8 cellular contexts compared by ENCODE assay signal in genomic region chr7:91636129-91636724, GRCh38.
DNase-seq lines count a peak whose midpoint lies in the region; ATAC-seq, FAIRE-seq and TF ChIP-seq lines count a peak whose summit lies in the region.

No MANE protein-coding gene starts in this region.

- H3K23me2 ChIP-seq in H1 (ENCODE audit: low read depth, low read length) = no peaks in the 10 kb centered on the region

- no peak overlapping the region for H2BK20ac ChIP-seq in H1 (ENCODE audit: low read length)

- no peak overlapping the region for H2BK120ac ChIP-seq in H1 (replicated peaks; ENCODE audit: low read depth, low read length)

- H3K27me3 ChIP-seq in H1 (replicated peaks in 1 of 4; ENCODE audit: control insufficient read depth in 3 of 4, extremely low read depth in 1 of 4, insufficient read depth in 3 of 4, low read length in 3 of 4) (no peaks in the 10 kb centered on the region; a peak in 1 of 7 replicates), osteoblast (ENCODE audit: insufficient read depth, low read length) (no peaks in the 10 kb centered on the region)

- no peak overlapping the region for H2AFZ ChIP-seq in H1 (ENCODE audit: low read length)
- no peak overlapping the region for H2AFZ ChIP-seq in osteoblast (ENCODE audit: low read length)

- no peak overlapping the region for H3K9ac ChIP-seq in H1 (replicated peaks in 1 of 4; ENCODE audit: extremely low read depth in 1 of 4, low read depth in 3 of 4, low read length in 3 of 4)

- H3K9me3 ChIP-seq in H1 (ENCODE audit: insufficient read depth in 2 of 2, low read depth in 1 of 2, low read length in 1 of 2) (no peaks in the 10 kb centered on the region), osteoblast (ENCODE audit: low read depth, low read length) (no peaks in the 10 kb centered on the region)

- no peaks in the 10 kb centered on the region for H3K27me3 Mint-ChIP-seq in Calu3 (ENCODE audit: unreplicated experiment)

- H3K4me2 ChIP-seq in H1 (ENCODE audit: insufficient read depth in 1 of 2, low read depth in 2 of 2, low read length in 2 of 2) (no peak overlapping the region), osteoblast (ENCODE audit: insufficient read depth, low read length) (no peak overlapping the region)

- no peak for TF ChIP-seq POLR2A in H1 (IDR thresholded peaks at IDR 0.05; ENCODE audit: control extremely low read depth in 1 of 2, low read depth in 2 of 2, low read length in 2 of 2)

- H3K27ac Mint-ChIP-seq in Calu3 (ENCODE audit: unreplicated experiment) = no peak overlapping the region

- H4K91ac ChIP-seq in H1 (replicated peaks; ENCODE audit: insufficient read length, low read length) = no peak overlapping the region

- peak; percentile 64 for ATAC-seq in GM21526 (IDR thresholded peaks at IDR 0.05; ENCODE audit: low FRiP score, unreplicated experiment)
- ATAC-seq in GM21529 (IDR thresholded peaks at IDR 0.05; ENCODE audit: unreplicated experiment) = no peak

- H3K27ac ChIP-seq in H1 (ENCODE audit: low read depth, low read length) = no peak overlapping the region
- H3K27ac ChIP-seq in osteoblast (ENCODE audit: low read depth, low read length) = no peak overlapping the region

- no peak for TF ChIP-seq EP300 in H1 (IDR thresholded peaks at IDR 0.05; ENCODE audit: borderline replicate concordance in 1 of 2, low read depth in 2 of 2, low read length in 2 of 2)

- H2BK12ac ChIP-seq in H1 (ENCODE audit: low read depth, low read length) = no peak overlapping the region

- no peaks in the 10 kb centered on the region for H3K4me1 ChIP-seq in H1 (replicated peaks in 1 of 4; ENCODE audit: control insufficient read depth in 3 of 4, insufficient read depth in 4 of 4, low read length in 3 of 4)
- H3K4me1 ChIP-seq in osteoblast (ENCODE audit: insufficient read depth, low read length) = no peaks in the 10 kb centered on the region

- no peak overlapping the region for H3K18ac ChIP-seq in H1 (ENCODE audit: extremely low read depth, low read length)

- peak; percentile 60 for FAIRE-seq in H1 (lab: Jason Lieb, UNC)

- no peak overlapping the region for H2AK5ac ChIP-seq in H1 (ENCODE audit: low read depth, low read length)

- no peak overlapping the region for H4K8ac ChIP-seq in H1 (ENCODE audit: extremely low read depth, insufficient read depth, low read length)

- no peak overlapping the region for H2BK15ac ChIP-seq in H1 (ENCODE audit: low read length)

- CTCF ChIA-PET in Calu3 (lab: Charles Lee) = no interaction called here
- CTCF ChIA-PET in H1 (lab: Charles Lee; ENCODE audit: partially characterized antibody) = interaction anchor here (0.7 to 1.2 kb wide), 4 partner anchors 10 to 334 kb away, joined by 3 to 4 read pairs (median 3); no protein-coding TSS in a partner anchor

- H3K79me2 ChIP-seq in H1 (ENCODE audit: control insufficient read depth in 1 of 2, insufficient read depth in 2 of 2, low read length in 2 of 2) (no peaks in the 10 kb centered on the region), osteoblast (ENCODE audit: insufficient read depth, low read length) (no peaks in the 10 kb centered on the region)

- H3K14ac ChIP-seq in H1 (ENCODE audit: insufficient read length) = no peak overlapping the region

- TF ChIP-seq CTCF in Calu3 (IDR thresholded peaks at IDR 0.05; ENCODE audit: unreplicated experiment) (peak; percentile 31), H1 (IDR thresholded peaks at IDR 0.05; ENCODE audit: control extremely low read depth in 1 of 3, insufficient read depth in 1 of 3, low read depth in 1 of 3, low read length in 3 of 3) (peak in 2 of 3 experiments; percentile 74 to 77; a peak in 3 of 4 replicates), osteoblast (IDR thresholded peaks at IDR 0.05; ENCODE audit: extremely low read depth, low read depth, low read length) (peak; percentile 61)

- no peak overlapping the region for H2BK5ac ChIP-seq in H1 (ENCODE audit: low read depth, low read length)

- H3K23ac ChIP-seq in H1 (ENCODE audit: insufficient read length) = no peak overlapping the region

- no peak overlapping the region for H3K56ac ChIP-seq in H1 (replicated peaks; ENCODE audit: insufficient read length, low read depth, low read length)

- peaks cover 0 to 3% of the 10 kb centered on the region in 2 experiments for H4K20me1 ChIP-seq in H1 (replicated peaks in 1 of 2; ENCODE audit: control insufficient read depth in 1 of 2, insufficient read depth in 2 of 2, low read length in 2 of 2)
- no peaks in the 10 kb centered on the region for H4K20me1 ChIP-seq in osteoblast (ENCODE audit: insufficient read depth, low read length)

- no peak overlapping the region for H3K4me3 Mint-ChIP-seq in Calu3 (ENCODE audit: low read depth, unreplicated experiment)

- peak; percentile 93 to 96 for TF ChIP-seq RAD21 in H1 (IDR thresholded peaks at IDR 0.05 in 1 of 2, conservative IDR thresholded peaks at IDR 0.05 in 1 of 2; ENCODE audit: low read depth in 2 of 2, low read length in 2 of 2)

- no peaks in the 10 kb centered on the region for H3K79me1 ChIP-seq in H1 (ENCODE audit: low read depth, low read length)

- H4K5ac ChIP-seq in H1 (ENCODE audit: insufficient read length, low read depth, low read length) = no peak overlapping the region

- no TSS peak for BruUV-seq in Calu3 (replicated peaks; lab: Mats Ljungman, UMichigan)

- DNase-seq in Calu3 = peak; percentile 34
- DNase-seq in NCI-H526 (lab: John Stamatoyannopoulos, UW) = peak; percentile 61 to 89
- DNase-seq in H1 (ENCODE audit: low read depth in 1 of 2, low spot score in 2 of 2) = peak in 1 of 2 experiments; percentile 10
- DNase-seq in osteoblast (ENCODE audit: insufficient read length, low spot score, missing footprints) = no peak
- DNase-seq in superior temporal gyrus (ENCODE audit: extremely low spot score) = no peak
- DNase-seq in NCI-H128 (lab: John Stamatoyannopoulos, UW; ENCODE audit: unreplicated experiment) = no peak

- no peaks in the 10 kb centered on the region for H3K36me3 Mint-ChIP-seq in Calu3 (ENCODE audit: insufficient read depth, unreplicated experiment)

- H3K4me3 ChIP-seq in H1 (ENCODE audit: extremely low read depth in 1 of 4, insufficient read depth in 2 of 4, low read depth in 3 of 4, low read length in 4 of 4) = no peak overlapping the region
- H3K4me3 ChIP-seq in osteoblast (ENCODE audit: insufficient read depth, low read length) = no peak overlapping the region

- peaks cover 26% of the 10 kb centered on the region for H3K4me1 Mint-ChIP-seq in Calu3 (ENCODE audit: low read depth, unreplicated experiment)

- H3K9me3 Mint-ChIP-seq in Calu3 (ENCODE audit: low read depth, unreplicated experiment) = no peaks in the 10 kb centered on the region

- WGBS in H1 (ENCODE audit: extremely low coverage in 1 of 2, insufficient coverage in 1 of 2, insufficient read length in 1 of 2, insufficient replicate concordance in 2 of 2, low coverage in 1 of 2, low lambda C conversion rate in 2 of 2, missing lambda C conversion rate in 1 of 2), 2 experiments = 51% methylated on average over 6 of the region's 6 CpGs; no CpG with 5 or more reads in 1 of the 2 experiments

- intact Hi-C loops in Calu3 (cut with micrococcal nuclease; ENCODE audit: unreplicated experiment) = loop anchor here (1.0 to 5.0 kb wide), 3 partner anchors 146 to 547 kb away; no protein-coding TSS in a partner anchor

- H3K36me3 ChIP-seq in H1 (ENCODE audit: control insufficient read depth in 2 of 4, insufficient read depth in 4 of 4, low read length in 3 of 4) (no peaks in the 10 kb centered on the region), osteoblast (ENCODE audit: insufficient read depth, low read length) (no peaks in the 10 kb centered on the region)

- H3K4ac ChIP-seq in H1 (replicated peaks; ENCODE audit: insufficient read length, low read depth, low read length) = no peak overlapping the region

- POLR2A ChIA-PET in H1 (lab: Charles Lee; ENCODE audit: partially characterized antibody) = no interaction called here

TF ChIP-seq in H1, 55 proteins besides CTCF, POLR2A, EP300 and RAD21:
- TF ChIP-seq FOSL1 (IDR thresholded peaks at IDR 0.05; ENCODE audit: insufficient read depth, low read depth, low read length) = no peak
- no peak for TF ChIP-seq BRCA1 (IDR thresholded peaks at IDR 0.05; ENCODE audit: low read depth, low read length)
- no peak for TF ChIP-seq ATF2 (IDR thresholded peaks at IDR 0.05; ENCODE audit: low read length)
- peak; percentile 50; the same call in 1 of the 2 replicates for TF ChIP-seq YY1 (IDR thresholded peaks at IDR 0.05; ENCODE audit: low read depth, low read length)

Comparison
In these comparisons a context has a peak if more than half of its experiments do, and no peak if none do; other contexts are left out.
1. DNase-seq: peak in Calu3 (single experiment) and NCI-H526 (2 of 2); none in osteoblast (single experiment), superior temporal gyrus (single experiment) and NCI-H128 (single experiment).
2. Peak in every context shown above with its lines, with median percentiles within 50 percentile points of each other: CTCF ChIP-seq.